Comparison of ENCODE assay signal across 32 cellular contexts in the genomic region with DNA sequence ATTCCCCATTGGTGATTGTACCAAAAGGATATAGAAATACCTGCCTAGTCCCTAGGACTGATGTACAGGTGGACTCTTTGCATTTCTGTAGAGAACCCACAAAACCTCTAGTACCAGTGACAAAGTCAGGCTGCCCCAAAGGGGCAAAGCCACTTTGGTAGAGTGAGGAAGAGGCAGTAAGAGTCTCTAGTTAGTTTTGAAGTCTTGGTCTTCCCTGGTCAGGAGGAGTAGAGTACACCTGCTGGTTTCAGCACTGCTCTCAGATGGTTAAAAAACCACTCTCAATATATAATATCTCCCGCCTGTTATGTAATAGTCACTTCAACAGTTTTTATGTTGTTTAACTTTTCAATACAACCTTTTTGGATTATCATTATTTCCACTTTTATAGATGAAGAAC.
A peak's percentile ranks its signal among the peaks of the same experiment; 100 is the strongest.
DNase-seq lines count a peak whose midpoint lies in the region; ATAC-seq, FAIRE-seq and TF ChIP-seq lines count a peak whose summit lies in the region.
"Had no signal": no experiment of that assay in that cellular context is flagged by ENCODE, and none has a peak within 500 bp of the region (broad histone marks: within the 10 kb centered on the region; RNA-seq: fewer than 3 reads in every experiment).

No MANE protein-coding gene starts in this region.

- no peak for TF ChIP-seq EP300 in A549 (IDR thresholded peaks at IDR 0.05)

- TF ChIP-seq CTCF in A549 (IDR thresholded peaks at IDR 0.05) (no peak), astrocyte (IDR thresholded peaks at IDR 0.05; ENCODE audit: insufficient read depth, low read depth, low read length) (no peak), nephron (IDR thresholded peaks at IDR 0.05; ENCODE audit: unreplicated experiment in 3 of 3) (no peak)

- H3K27me3 Mint-ChIP-seq in astrocyte (ENCODE audit: low read depth, unreplicated experiment) (no peaks in the 10 kb centered on the region), nephron (ENCODE audit: low read depth) (no peaks in the 10 kb centered on the region)
- H3K27me3 Mint-ChIP-seq: activated CD4-positive, alpha-beta T cell treated with anti-CD3 and anti-CD28 coated beads, Interleukin-2, amount 10 ng/mL, durations not matched to agents 7 days and 5 days; CD4-positive, alpha-beta memory T cell had no signal

- POLR2A ChIA-PET in A549 (lab: Yijun Ruan, JAX), result no interaction called here

- H3K4me1 Mint-ChIP-seq in astrocyte (ENCODE audit: low read depth, unreplicated experiment), result peaks cover 35% of the 10 kb centered on the region
- H3K4me1 Mint-ChIP-seq in nephron, result peaks cover 42% of the 10 kb centered on the region

- CTCF ChIA-PET in A549 (lab: Yijun Ruan, JAX), result no interaction called here

- H3K4me1 ChIP-seq in A549, result peaks cover 33% of the 10 kb centered on the region
- H3K4me1 ChIP-seq in astrocyte (ENCODE audit: insufficient read depth, low read length), result peaks cover 32% of the 10 kb centered on the region

- peak overlapping the region; percentile 87 for H3K27ac Mint-ChIP-seq in astrocyte (ENCODE audit: unreplicated experiment)
- H3K27ac Mint-ChIP-seq in nephron, result peak overlapping the region; percentile 23 to 84 (median 47)
- H3K27ac Mint-ChIP-seq: activated CD4-positive, alpha-beta T cell treated with anti-CD3 and anti-CD28 coated beads, Interleukin-2, amount 10 ng/mL, durations not matched to agents 7 days and 5 days had no signal

- no peaks in the 10 kb centered on the region for H3K79me2 ChIP-seq in astrocyte (ENCODE audit: insufficient read depth, low read length)

- peaks cover under 1% of the 10 kb centered on the region for H3K9me3 Mint-ChIP-seq in astrocyte (ENCODE audit: unreplicated experiment)
- H3K9me3 Mint-ChIP-seq in nephron, result peaks cover under 1% of the 10 kb centered on the region

- WGBS in A549 (ENCODE audit: missing lambda C conversion rate), result 96% methylated on average over 1 of the region's 1 CpG

- H3K9me3 ChIP-seq in A549 (peaks cover 12% of the 10 kb centered on the region; the same call in 1 of the 3 replicates), astrocyte (ENCODE audit: insufficient read depth, low read depth, low read length) (no peaks in the 10 kb centered on the region)
- H3K9me3 ChIP-seq: neutrophil, psoas muscle, thoracic aorta, uterus had no signal

- H3K4me3 Mint-ChIP-seq in astrocyte (ENCODE audit: unreplicated experiment), result no peak overlapping the region
- H3K4me3 Mint-ChIP-seq in nephron, result no peak overlapping the region
- H3K4me3 Mint-ChIP-seq: activated CD4-positive, alpha-beta T cell treated with anti-CD3 and anti-CD28 coated beads, Interleukin-2, amount 10 ng/mL, durations not matched to agents 7 days and 5 days; activated T-cell treated with anti-CD3 and anti-CD28 coated beads, Interleukin-2, amount 50 U/mL, for 4 hours; CD4-positive, alpha-beta memory T cell had no signal

- peaks cover 2% of the 10 kb centered on the region for H3K36me3 Mint-ChIP-seq in astrocyte (ENCODE audit: low read depth, unreplicated experiment)
- peaks cover 1% of the 10 kb centered on the region for H3K36me3 Mint-ChIP-seq in nephron (ENCODE audit: low read depth)

- no peaks in the 10 kb centered on the region for H3K27me3 ChIP-seq in astrocyte (ENCODE audit: insufficient read depth, low read length)
- H3K27me3 ChIP-seq: brain microvascular endothelial cell, heart right ventricle, neutrophil, uterus had no signal

- peak overlapping the region; percentile 44 to 88; a peak in 4 of 6 replicates for H3K27ac ChIP-seq in A549
- H3K27ac ChIP-seq in astrocyte (ENCODE audit: low read depth, low read length), result no peak overlapping the region
- H3K27ac ChIP-seq: brain microvascular endothelial cell, neutrophil, psoas muscle, thoracic aorta, uterus, VCaP had no signal

- no peak overlapping the region for H3K9ac ChIP-seq in astrocyte (ENCODE audit: low read length)

- ATAC-seq in A549 (no peak), HG02571 (IDR thresholded peaks at IDR 0.05; ENCODE audit: unreplicated experiment) (peak; percentile 23), GM21528 (IDR thresholded peaks at IDR 0.05; ENCODE audit: low FRiP score, unreplicated experiment) (no peak)
- ATAC-seq: activated T-cell treated with anti-CD3 and anti-CD28 coated beads, Interleukin-2, amount 50 U/mL, for 4 hours; esophagus mucosa; heart right ventricle; psoas muscle; stimulated activated naive CD8-positive, alpha-beta T cell treated with anti-CD3 and anti-CD28 coated beads, Interleukin-15, Interleukin-2, amounts not matched to agents 100 U/mL and 50 U/mL, for 24 hours had no signal

- no peak for TF ChIP-seq RAD21 in A549 (conservative IDR thresholded peaks at IDR 0.05 in 1 of 2, IDR thresholded peaks at IDR 0.05 in 1 of 2)

- no peak overlapping the region for H2AFZ ChIP-seq in astrocyte (ENCODE audit: low read depth, low read length)

- FAIRE-seq in A549 (lab: Jason Lieb, UNC) (no peak), astrocyte (lab: Jason Lieb, UNC) (no peak)
- FAIRE-seq: A204.1 had no signal

- H3K4me2 ChIP-seq in A549 (no peak overlapping the region), astrocyte (ENCODE audit: low read length) (no peak overlapping the region)

- H4K20me1 ChIP-seq in astrocyte (ENCODE audit: insufficient read depth, low read length), result no peaks in the 10 kb centered on the region

- no peaks in the 10 kb centered on the region for H3K36me3 ChIP-seq in astrocyte (ENCODE audit: insufficient read depth, low read length)
- H3K36me3 ChIP-seq: brain microvascular endothelial cell, heart right ventricle, neutrophil, thoracic aorta, uterus had no signal

- no peak for TF ChIP-seq POLR2A in A549 (IDR thresholded peaks at IDR 0.05; ENCODE audit: low read length)

- no peak for DNase-seq in A549 (ENCODE audit: low read depth in 1 of 2, low spot score in 1 of 2)
- DNase-seq in astrocyte (ENCODE audit: low read depth), result no peak
- DNase-seq in middle frontal gyrus (ENCODE audit: extremely low spot score, low spot score), result no peak
- DNase-seq in NCI-H146 (lab: John Stamatoyannopoulos, UW), result no peak
- DNase-seq in HUDEP-2 (lab: John Stamatoyannopoulos, UW; ENCODE audit: unreplicated experiment in 76 of 76), result no peak
- DNase-seq: activated CD4-positive, alpha-beta T cell treated with anti-CD3 and anti-CD28 coated beads, Interleukin-2, amount 10 ng/mL, durations not matched to agents 7 days and 5 days; activated naive CD4-positive, alpha-beta T cell treated with Interleukin-2 at 50 U/mL for 16 hours; activated T-cell treated with anti-CD3 and anti-CD28 coated beads, Interleukin-2, amount 50 U/mL, for 4 hours; AML-193; brain microvascular endothelial cell; CD4-positive, alpha-beta memory T cell; DMS 273 treated with DMSO at 0.1 percent for 48 hours; effector memory CD4-positive, alpha-beta T cell; foreskin melanocyte; HCEC 1CT; heart right ventricle; Kasumi-1; NCI-H1694; NCI-H510A; psoas muscle; SHP77; stimulated activated naive CD8-positive, alpha-beta T cell treated with anti-CD3 and anti-CD28 coated beads, Interleukin-15, Interleukin-2, amounts not matched to agents 100 U/mL and 50 U/mL, for 24 hours; uterus had no signal

- H3K4me3 ChIP-seq in A549, result no peak overlapping the region
- no peak overlapping the region for H3K4me3 ChIP-seq in astrocyte (ENCODE audit: insufficient read depth, low read depth, low read length)
- H3K4me3 ChIP-seq: heart right ventricle, lung, psoas muscle, thoracic aorta, uterus had no signal

TF ChIP-seq in A549, 52 proteins besides CTCF, POLR2A, EP300 and RAD21:
- TF ChIP-seq ZFP36 (IDR thresholded peaks at IDR 0.05; ENCODE audit: borderline replicate concordance, partially characterized antibody) (no peak), GATA3 (IDR thresholded peaks at IDR 0.05; ENCODE audit: borderline replicate concordance) (no peak), FOSB (CRISPR knock-in tag; IDR thresholded peaks at IDR 0.05) (no peak), ZSCAN20 (CRISPR knock-in tag; IDR thresholded peaks at IDR 0.05) (no peak), CBX8 (IDR thresholded peaks at IDR 0.05) (no peak), MAFK (IDR thresholded peaks at IDR 0.05; ENCODE audit: partially characterized antibody) (no peak)
- TF ChIP-seq, protein P1, sequence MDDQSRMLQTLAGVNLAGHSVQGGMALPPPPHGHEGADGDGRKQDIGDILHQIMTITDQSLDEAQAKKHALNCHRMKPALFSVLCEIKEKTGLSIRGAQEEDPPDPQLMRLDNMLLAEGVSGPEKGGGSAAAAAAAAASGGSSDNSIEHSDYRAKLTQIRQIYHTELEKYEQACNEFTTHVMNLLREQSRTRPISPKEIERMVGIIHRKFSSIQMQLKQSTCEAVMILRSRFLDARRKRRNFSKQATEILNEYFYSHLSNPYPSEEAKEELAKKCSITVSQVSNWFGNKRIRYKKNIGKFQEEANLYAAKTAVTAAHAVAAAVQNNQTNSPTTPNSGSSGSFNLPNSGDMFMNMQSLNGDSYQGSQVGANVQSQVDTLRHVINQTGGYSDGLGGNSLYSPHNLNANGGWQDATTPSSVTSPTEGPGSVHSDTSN (IDR thresholded peaks at IDR 0.05), result no peak
- TF ChIP-seq, protein P2, sequence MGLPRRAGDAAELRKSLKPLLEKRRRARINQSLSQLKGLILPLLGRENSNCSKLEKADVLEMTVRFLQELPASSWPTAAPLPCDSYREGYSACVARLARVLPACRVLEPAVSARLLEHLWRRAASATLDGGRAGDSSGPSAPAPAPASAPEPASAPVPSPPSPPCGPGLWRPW (IDR thresholded peaks at IDR 0.05), result no peak
